9 cellular contexts compared by ENCODE assay signal in the genomic region with DNA sequence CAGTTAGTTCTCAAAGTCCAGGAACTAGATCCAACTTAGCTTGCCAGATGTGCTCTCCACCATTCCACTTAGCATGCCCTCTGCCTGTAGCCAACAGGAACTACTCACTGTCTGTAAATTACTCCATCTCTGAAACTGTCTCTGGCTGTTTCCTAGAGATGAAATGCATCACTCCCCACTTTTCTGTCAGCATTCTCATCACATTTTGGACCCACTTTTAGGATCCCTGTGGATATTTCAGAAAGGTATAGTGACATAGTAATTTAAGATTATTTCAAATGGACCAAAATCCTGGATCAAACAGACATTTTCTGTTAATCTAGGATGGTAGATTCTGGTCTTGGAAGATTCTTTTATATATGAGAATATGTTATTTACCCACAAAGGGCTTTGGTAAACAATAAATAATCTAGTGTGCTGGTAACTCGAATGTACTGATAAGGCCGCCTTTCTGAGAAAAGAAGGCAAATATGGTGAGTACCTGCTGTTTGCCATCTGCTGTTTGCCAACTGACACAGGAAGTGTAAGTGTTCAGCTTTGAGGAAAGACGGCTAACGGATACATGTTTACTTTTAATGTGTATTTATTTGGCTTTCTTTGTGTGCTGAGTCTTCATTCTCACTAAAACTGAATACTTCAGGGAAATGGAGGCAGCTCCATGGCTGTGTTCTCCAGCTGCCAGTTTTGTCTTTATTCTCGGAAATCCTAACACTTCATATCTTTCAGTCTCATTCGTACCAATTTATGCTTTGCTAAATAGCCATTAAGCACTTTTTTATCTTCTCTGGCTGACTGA.
DNase-seq lines count a peak whose midpoint lies in the region; ATAC-seq and TF ChIP-seq lines count a peak whose summit lies in the region.
"Had no signal": no experiment of that assay in that cellular context is flagged by ENCODE, and none has a peak within 500 bp of the region (broad histone marks: within the 10 kb centered on the region; RNA-seq: fewer than 3 reads in every experiment).

No MANE protein-coding gene starts in this region.

- TF ChIP-seq CTCF in AG04449 (IDR thresholded peaks at IDR 0.05; ENCODE audit: insufficient read depth, low read length, missing control alignments) = peak; percentile 35
- peak; percentile 53 for TF ChIP-seq CTCF in epithelial cell of proximal tubule (conservative IDR thresholded peaks at IDR 0.05; ENCODE audit: low read depth, low read length)

- POLR2A ChIA-PET in AG04449 (lab: Yijun Ruan, JAX) = no interaction called here

- CTCF ChIA-PET in AG04449 (lab: Yijun Ruan, JAX) = interaction anchor here (1.0 to 13.8 kb wide), 6 partner anchors 9 to 131 kb away, joined by 3 to 166 read pairs (median 4); no protein-coding TSS in a partner anchor

- peak; percentile 51 for ATAC-seq in GM21619 (IDR thresholded peaks at IDR 0.05; ENCODE audit: unreplicated experiment)
- ATAC-seq in activated CD4-positive, CD25-positive, alpha-beta regulatory T cell treated with anti-CD3 and anti-CD28 coated beads, Interleukin-2, amount 50 U/mL, for 24 hours = no peak

- H3K4me3 ChIP-seq in AG04449 (ENCODE audit: low read depth, low read length) (no peak overlapping the region), epithelial cell of proximal tubule (ENCODE audit: low read depth, low read length) (no peak overlapping the region)

- no peak for DNase-seq in AG04449 (ENCODE audit: low read depth, low spot score)
- DNase-seq in NCI-H748 treated with DMSO at 0.1 percent for 48 hours (lab: John Stamatoyannopoulos, UW) = peak; percentile 45
- no peak for DNase-seq in epithelial cell of proximal tubule (ENCODE audit: low read depth)
- no peak for DNase-seq in stimulated activated CD4-positive, alpha-beta T cell treated with anti-CD3 and anti-CD28 coated beads, Interleukin-4, amount 100 ng/mL, for 1 hour
- DNase-seq in amniotic stem cell (lab: John Stamatoyannopoulos, UW) = no peak
- DNase-seq in activated CD4-positive, alpha-beta T cell treated with anti-CD3 and anti-CD28 coated beads, Interleukin-2, amount 50 U/mL, for 48 hours = no peak
- DNase-seq: aorta had no signal
